ENCODE assay signal across 19 cellular contexts in genomic region chr10:34524369-34525091, GRCh38.
DNase-seq lines count a peak whose midpoint lies in the region; ATAC-seq, FAIRE-seq and TF ChIP-seq lines count a peak whose summit lies in the region.
"Had no signal": no experiment of that assay in that cellular context is flagged by ENCODE, and none has a peak within 500 bp of the region (broad histone marks: within the 10 kb centered on the region; RNA-seq: fewer than 3 reads in every experiment).

No MANE protein-coding gene starts in this region.

- 5% methylated on average over 4 of the region's 4 CpGs for WGBS in GM12878 (ENCODE audit: insufficient coverage, insufficient replicate concordance, low lambda C conversion rate, missing lambda C conversion rate)

- no peaks in the 10 kb centered on the region for H3K27me3 ChIP-seq in GM12878 (replicated peaks in 1 of 2; ENCODE audit: control insufficient read depth in 2 of 2, insufficient read depth in 2 of 2, low read length in 1 of 2)
- no peaks in the 10 kb centered on the region for H3K27me3 ChIP-seq in H7 (ENCODE audit: control insufficient read depth, insufficient read depth, low read length)
- H3K27me3 ChIP-seq: heart right ventricle, suprapubic skin had no signal

- no peak overlapping the region for H3K9ac ChIP-seq in GM12878 (ENCODE audit: control insufficient read depth, insufficient read depth, low read length)

- ATAC-seq in GM19324 (IDR thresholded peaks at IDR 0.05; ENCODE audit: low FRiP score, unreplicated experiment) = peak; percentile 49
- ATAC-seq in HG03457 (IDR thresholded peaks at IDR 0.05; ENCODE audit: unreplicated experiment) = peak; percentile 46
- ATAC-seq in GM12878 = peak; percentile 65
- ATAC-seq: heart right ventricle, K562, sciatic nerve had no signal

- H2AFZ ChIP-seq in GM12878 (ENCODE audit: control insufficient read depth, low read depth, low read length) = no peak overlapping the region

- no TSS peak for BruUV-seq in GM12878 (replicated peaks; lab: Mats Ljungman, UMichigan)

- no peaks in the 10 kb centered on the region for H3K9me3 ChIP-seq in GM12878 (replicated peaks; ENCODE audit: control insufficient read depth, insufficient read depth, low read length)
- H3K9me3 ChIP-seq: heart right ventricle, suprapubic skin had no signal

- no peak for TF ChIP-seq POLR2A in GM12878 (IDR thresholded peaks at IDR 0.05; ENCODE audit: low read depth, low read length)

- H3K79me2 ChIP-seq in GM12878 (ENCODE audit: control insufficient read depth, insufficient read depth, low read length) = no peaks in the 10 kb centered on the region

- H3K36me3 ChIP-seq in GM12878 (ENCODE audit: control insufficient read depth in 2 of 2, insufficient read depth in 2 of 2, low read length in 1 of 2) = no peaks in the 10 kb centered on the region
- H3K36me3 ChIP-seq in H7 (replicated peaks; ENCODE audit: control insufficient read depth, insufficient read depth, low read length) = no peaks in the 10 kb centered on the region
- H3K36me3 ChIP-seq: heart right ventricle, suprapubic skin had no signal

- RAD21 ChIA-PET in GM12878 (lab: Charles Lee; ENCODE audit: unreplicated experiment) = interaction anchor here (0.8 to 9.0 kb wide), 19 partner anchors 11 to 1332 kb away, joined by 3 to 97 read pairs (median 4); no protein-coding TSS in a partner anchor

- SMC1A ChIA-PET in GM12878 (lab: Charles Lee; ENCODE audit: uncharacterized antibody, unreplicated experiment) = interaction anchor here (0.6 to 10.0 kb wide), 37 partner anchors 10 to 1331 kb away, joined by 3 to 127 read pairs (median 4); no protein-coding TSS in a partner anchor

- no peak for TF ChIP-seq RAD21 in GM12878 (IDR thresholded peaks at IDR 0.05; ENCODE audit: insufficient read depth, low read depth, low read length)

- DNase-seq in GM13977 (ENCODE audit: low spot score) = peak; percentile 8
- peak; percentile 39 for DNase-seq in GM12878 (ENCODE audit: low read depth, low spot score)
- DNase-seq in NCI-H1105 treated with DMSO at 0.1 percent for 48 hours (lab: John Stamatoyannopoulos, UW) = no peak
- no peak for DNase-seq in NCI-H510A treated with DMSO at 0.1 percent for 48 hours (lab: John Stamatoyannopoulos, UW)
- DNase-seq in H7 = no peak
- no peak for DNase-seq in stimulated activated naive CD4-positive, alpha-beta T cell treated with Interleukin-2 at 50 U/mL for 16 hours (lab: John Stamatoyannopoulos, UW)
- DNase-seq: activated CD4-positive, alpha-beta T cell treated with anti-CD3 and anti-CD28 coated beads, Interleukin-2, amount 50 U/mL, for 4 hours; activated T-cell treated with anti-CD3 and anti-CD28 coated beads, Interleukin-2, amount 50 U/mL, for 1 hour; GOT3; heart right ventricle; NCI-H1436; NCI-H226 had no signal

- no peaks in the 10 kb centered on the region for H4K20me1 ChIP-seq in GM12878 (ENCODE audit: control insufficient read depth, insufficient read depth)

- peak overlapping the region; percentile 17; the same call in 1 of the 2 replicates for H3K4me2 ChIP-seq in GM12878 (ENCODE audit: control insufficient read depth, insufficient read depth)

- TF ChIP-seq EP300 in GM12878 (IDR thresholded peaks at IDR 0.05; ENCODE audit: borderline replicate concordance in 1 of 2, control insufficient read depth in 1 of 2, low read depth in 2 of 2, low read length in 2 of 2) = peak in 1 of 2 experiments; percentile 12; a peak in 1 of 4 replicates

- in situ Hi-C loops in GM13977 (cut with MboI; ENCODE audit: low pct_unique_long_range_greater_than_20kb, low sequenced_read_pairs, unreplicated experiment) (loop anchor here (25.0 kb wide), 1 partner anchor 113 kb away; no protein-coding TSS in a partner anchor), GM12878 (cut with MboI) (loop anchor here (5.0 to 10.0 kb wide), 2 partner anchors 113 to 1190 kb away; partner anchors contain the start of gene NRP1)

- POLR2A ChIA-PET in GM12878 (lab: Charles Lee) = interaction anchor here (0.6 to 1.9 kb wide), 4 partner anchors 13 to 81 kb away, joined by 3 to 5 read pairs (median 4); no protein-coding TSS in a partner anchor

- intact Hi-C loops in GM12878 (cut with micrococcal nuclease; ENCODE audit: unreplicated experiment) = loop anchor here (5.0 kb wide), 2 partner anchors 48 to 1192 kb away; partner anchors contain the start of gene NRP1

- peak; percentile 41 for FAIRE-seq in GM12878 (lab: Jason Lieb, UNC)
- FAIRE-seq: bronchial epithelial cell, K562 had no signal

- H3K4me3 ChIP-seq in GM12878 (no peak overlapping the region), H7 (ENCODE audit: insufficient read depth, low read depth, low read length) (no peak overlapping the region)
- H3K4me3 ChIP-seq: heart right ventricle, K562, SK-N-MC, suprapubic skin had no signal

- CTCF ChIA-PET in GM12878 (lab: Yijun Ruan, JAX) = interaction anchor here (0.6 to 8.4 kb wide), 20 partner anchors 9 to 1331 kb away, joined by 3 to 210 read pairs (median 4); no protein-coding TSS in a partner anchor

- no peak for TF ChIP-seq CTCF in GM13977 (IDR thresholded peaks at IDR 0.05; ENCODE audit: extremely low read depth, insufficient read depth, missing control alignments)
- TF ChIP-seq CTCF in GM12878 (IDR thresholded peaks at IDR 0.05 in 2 of 3, conservative IDR thresholded peaks at IDR 0.05 in 1 of 3; ENCODE audit: control insufficient read depth in 2 of 3, extremely low read depth in 1 of 3, insufficient read depth in 1 of 3, low read depth in 3 of 3, low read length in 3 of 3) = no peak

- peaks cover 7% of the 10 kb centered on the region; the same call in 1 of the 2 replicates for H3K4me1 ChIP-seq in GM12878 (ENCODE audit: control insufficient read depth, insufficient read depth, low read length)

- H3K27ac ChIP-seq in GM12878 (ENCODE audit: control insufficient read depth, insufficient read depth) = no peak overlapping the region
- H3K27ac ChIP-seq: heart right ventricle, SK-N-MC, suprapubic skin had no signal

TF ChIP-seq in GM12878, 131 proteins besides CTCF, POLR2A, EP300 and RAD21 (continues in another document):
- TF ChIP-seq EED (IDR thresholded peaks at IDR 0.05; ENCODE audit: low read depth) (no peak), ETV6 (conservative IDR thresholded peaks at IDR 0.05 in 1 of 2, IDR thresholded peaks at IDR 0.05 in 1 of 2; ENCODE audit: borderline replicate concordance in 1 of 2, low read depth in 1 of 2) (no peak), MYB (IDR thresholded peaks at IDR 0.05; ENCODE audit: borderline replicate concordance, low read depth, low read length) (no peak), RAD51 (IDR thresholded peaks at IDR 0.05) (no peak; the same call in 1 of the 2 replicates), NR2F1 (conservative IDR thresholded peaks at IDR 0.05) (no peak; the same call in 1 of the 2 replicates), SRF (IDR thresholded peaks at IDR 0.05; ENCODE audit: low read depth in 2 of 2, low read length in 2 of 2) (no peak), CBX5 (IDR thresholded peaks at IDR 0.05; ENCODE audit: low read depth) (no peak), ESRRA (IDR thresholded peaks at IDR 0.05; ENCODE audit: low read length) (no peak), SKIL (IDR thresholded peaks at IDR 0.05; ENCODE audit: low read depth, poor library complexity, severe bottlenecking) (peak; percentile 90)
- TF ChIP-seq, protein P1, sequence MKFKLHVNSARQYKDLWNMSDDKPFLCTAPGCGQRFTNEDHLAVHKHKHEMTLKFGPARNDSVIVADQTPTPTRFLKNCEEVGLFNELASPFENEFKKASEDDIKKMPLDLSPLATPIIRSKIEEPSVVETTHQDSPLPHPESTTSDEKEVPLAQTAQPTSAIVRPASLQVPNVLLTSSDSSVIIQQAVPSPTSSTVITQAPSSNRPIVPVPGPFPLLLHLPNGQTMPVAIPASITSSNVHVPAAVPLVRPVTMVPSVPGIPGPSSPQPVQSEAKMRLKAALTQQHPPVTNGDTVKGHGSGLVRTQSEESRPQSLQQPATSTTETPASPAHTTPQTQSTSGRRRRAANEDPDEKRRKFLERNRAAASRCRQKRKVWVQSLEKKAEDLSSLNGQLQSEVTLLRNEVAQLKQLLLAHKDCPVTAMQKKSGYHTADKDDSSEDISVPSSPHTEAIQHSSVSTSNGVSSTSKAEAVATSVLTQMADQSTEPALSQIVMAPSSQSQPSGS (IDR thresholded peaks at IDR 0.05; ENCODE audit: low read length) = no peak
- TF ChIP-seq, protein P2, sequence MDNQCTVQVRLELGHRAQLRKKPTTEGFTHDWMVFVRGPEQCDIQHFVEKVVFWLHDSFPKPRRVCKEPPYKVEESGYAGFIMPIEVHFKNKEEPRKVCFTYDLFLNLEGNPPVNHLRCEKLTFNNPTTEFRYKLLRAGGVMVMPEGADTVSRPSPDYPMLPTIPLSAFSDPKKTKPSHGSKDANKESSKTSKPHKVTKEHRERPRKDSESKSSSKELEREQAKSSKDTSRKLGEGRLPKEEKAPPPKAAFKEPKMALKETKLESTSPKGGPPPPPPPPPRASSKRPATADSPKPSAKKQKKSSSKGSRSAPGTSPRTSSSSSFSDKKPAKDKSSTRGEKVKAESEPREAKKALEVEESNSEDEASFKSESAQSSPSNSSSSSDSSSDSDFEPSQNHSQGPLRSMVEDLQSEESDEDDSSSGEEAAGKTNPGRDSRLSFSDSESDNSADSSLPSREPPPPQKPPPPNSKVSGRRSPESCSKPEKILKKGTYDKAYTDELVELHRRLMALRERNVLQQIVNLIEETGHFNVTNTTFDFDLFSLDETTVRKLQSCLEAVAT (IDR thresholded peaks at IDR 0.05) = peak; percentile 85

Comparison
In these comparisons a context has a peak if more than half of its experiments do, and no peak if none do; other contexts are left out.
1. DNase-seq: peak in GM13977 (single experiment) and GM12878 (single experiment); none in NCI-H1105 treated with DMSO at 0.1 percent for 48 hours (single experiment), NCI-H510A treated with DMSO at 0.1 percent for 48 hours (single experiment), H7 (single experiment) and stimulated activated naive CD4-positive, alpha-beta T cell treated with Interleukin-2 at 50 U/mL for 16 hours (single experiment).
2. Peak in every context shown above with its lines, with median percentiles within 50 percentile points of each other: ATAC-seq.